Comparison of ENCODE assay signal across 43 cellular contexts in genomic region chr20:21076073-21076472, GRCh38. TPM values are rescaled to one million over a fixed set of nuclear protein-coding genes. Genes with fewer than 3 reads are reported as not detected.
"Had no signal": no experiment of that assay in that cellular context is flagged by ENCODE, and none has a peak within 500 bp of the region (broad histone marks: within the 10 kb centered on the region; RNA-seq: fewer than 3 reads in every experiment).

No MANE protein-coding gene starts in this region.

- H3K27ac Mint-ChIP-seq: activated naive CD4-positive, alpha-beta T cell treated with anti-CD3 and anti-CD28 coated beads for 36 hours; activated naive CD4-positive, alpha-beta T cell treated with anti-CD3 and anti-CD28 coated beads, Interleukin-2, amount 10 ng/mL, durations not matched to agents 7 days and 5 days; activated naive CD4-positive, alpha-beta T cell treated with anti-CD3 and anti-CD28 coated beads, Interleukin-2, amount 50 U/mL, for 24 hours; activated naive CD8-positive, alpha-beta T cell; activated naive CD8-positive, alpha-beta T cell treated with anti-CD3 and anti-CD28 coated beads for 36 hours; activated naive CD8-positive, alpha-beta T cell treated with anti-CD3 and anti-CD28 coated beads, Interleukin-2, amount 10 ng/mL, durations not matched to agents 7 days and 5 days; activated naive CD8-positive, alpha-beta T cell treated with anti-CD3 and anti-CD28 coated beads, Interleukin-2, amount 50 U/mL, for 24 hours; activated T-cell treated with anti-CD3 and anti-CD28 coated beads, Interleukin-2, amount 50 U/mL, for 24 hours; activated T-cell treated with anti-CD3 and anti-CD28 coated beads, Interleukin-2, amount 50 U/mL, for 72 hours; activated T-helper 1 cell treated with anti-CD3 and anti-CD28 coated beads, Interleukin-12 subunit alpha, Interleukin-12 subunit beta, Interleukin-2, Interleukin-4 antibody, amounts not matched to agents 30 ng/mL and 10 ng/mL and 1 ng/mL, durations not matched to agents 14 hours and 24 hours and 36 hours; activated T-helper 17 cell treated with anti-CD3 and anti-CD28 coated beads, Interleukin-2, amount 50 U/mL, for 72 hours; activated T-helper 2 cell treated with anti-CD3 and anti-CD28 coated beads, Interferon-gamma antibody, Interleukin-2, Interleukin-4, amounts not matched to agents 10 μg/mL and 5 μg/mL and 100 μg/mL, durations not matched to agents 14 hours and 24 hours and 36 hours; brain had no signal

- H3K9me3 Mint-ChIP-seq: activated naive CD4-positive, alpha-beta T cell treated with anti-CD3 and anti-CD28 coated beads for 36 hours; activated naive CD4-positive, alpha-beta T cell treated with anti-CD3 and anti-CD28 coated beads, Interleukin-2, amount 10 ng/mL, durations not matched to agents 7 days and 5 days; activated naive CD4-positive, alpha-beta T cell treated with anti-CD3 and anti-CD28 coated beads, Interleukin-2, amount 50 U/mL, for 24 hours; activated naive CD4-positive, alpha-beta T cell treated with anti-CD3 and anti-CD28 coated beads, Interleukin-2, amount 50 U/mL, for 72 hours; activated naive CD8-positive, alpha-beta T cell treated with anti-CD3 and anti-CD28 coated beads for 36 hours; activated naive CD8-positive, alpha-beta T cell treated with anti-CD3 and anti-CD28 coated beads, Interleukin-2, amount 10 ng/mL, durations not matched to agents 7 days and 5 days; activated naive CD8-positive, alpha-beta T cell treated with anti-CD3 and anti-CD28 coated beads, Interleukin-2, amount 50 U/mL, for 24 hours; activated T-cell treated with anti-CD3 and anti-CD28 coated beads, Interleukin-2, amount 50 U/mL, for 24 hours; activated T-cell treated with anti-CD3 and anti-CD28 coated beads, Interleukin-2, amount 50 U/mL, for 4 hours; activated T-cell treated with anti-CD3 and anti-CD28 coated beads, Interleukin-2, amount 50 U/mL, for 72 hours; activated T-helper 1 cell treated with anti-CD3 and anti-CD28 coated beads, Interleukin-12 subunit alpha, Interleukin-12 subunit beta, Interleukin-2, Interleukin-4 antibody, amounts not matched to agents 30 ng/mL and 10 ng/mL and 1 ng/mL, durations not matched to agents 14 hours and 24 hours and 36 hours; activated T-helper 17 cell treated with anti-CD3 and anti-CD28 coated beads, Interleukin-2, amount 50 U/mL, for 72 hours; activated T-helper 2 cell treated with anti-CD3 and anti-CD28 coated beads, Interferon-gamma antibody, Interleukin-2, Interleukin-4, amounts not matched to agents 10 μg/mL and 5 μg/mL and 100 μg/mL, durations not matched to agents 14 hours and 24 hours and 36 hours; brain; central memory CD8-positive, alpha-beta T cell had no signal

- H3K4me1 ChIP-seq: adrenal gland, ascending aorta, body of pancreas, breast epithelium had no signal

- H3K36me3 Mint-ChIP-seq: activated naive CD4-positive, alpha-beta T cell treated with anti-CD3 and anti-CD28 coated beads, Interleukin-2, amount 10 ng/mL, durations not matched to agents 7 days and 5 days; activated naive CD4-positive, alpha-beta T cell treated with anti-CD3 and anti-CD28 coated beads, Interleukin-2, amount 50 U/mL, for 24 hours; activated naive CD4-positive, alpha-beta T cell treated with anti-CD3 and anti-CD28 coated beads, Interleukin-2, amount 50 U/mL, for 72 hours; activated naive CD8-positive, alpha-beta T cell; activated naive CD8-positive, alpha-beta T cell treated with anti-CD3 and anti-CD28 coated beads for 36 hours; activated naive CD8-positive, alpha-beta T cell treated with anti-CD3 and anti-CD28 coated beads, Interleukin-2, amount 10 ng/mL, durations not matched to agents 7 days and 5 days; brain had no signal

- FAIRE-seq: astrocyte, bronchial epithelial cell had no signal

- H3K27ac ChIP-seq: adrenal gland, ascending aorta, body of pancreas, brain microvascular endothelial cell, breast epithelium, cardiac muscle cell had no signal

- H3K36me3 ChIP-seq: adrenal gland, ascending aorta, brain microvascular endothelial cell, breast epithelium, cardiac muscle cell had no signal

- H3K27me3 ChIP-seq: ascending aorta, body of pancreas, brain microvascular endothelial cell, breast epithelium, cardiac muscle cell had no signal

- H3K9me3 ChIP-seq: adrenal gland, ascending aorta, body of pancreas, breast epithelium had no signal

- ATAC-seq: activated naive CD4-positive, alpha-beta T cell treated with anti-CD3 and anti-CD28 coated beads, Interleukin-2, amount 50 U/mL, for 72 hours; activated naive CD8-positive, alpha-beta T cell treated with anti-CD3 and anti-CD28 coated beads, Interleukin-2, amount 50 U/mL, for 24 hours; activated T-cell treated with anti-CD3 and anti-CD28 coated beads, Interleukin-2, amount 50 U/mL, for 4 hours; activated T-cell treated with anti-CD3 and anti-CD28 coated beads, Interleukin-2, amount 50 U/mL, for 72 hours; activated T-helper 17 cell treated with anti-CD3 and anti-CD28 coated beads, Interleukin-2, amount 50 U/mL, for 72 hours; body of pancreas had no signal

- H3K4me1 Mint-ChIP-seq: activated naive CD4-positive, alpha-beta T cell treated with anti-CD3 and anti-CD28 coated beads, Interleukin-2, amount 10 ng/mL, durations not matched to agents 7 days and 5 days; activated naive CD4-positive, alpha-beta T cell treated with anti-CD3 and anti-CD28 coated beads, Interleukin-2, amount 50 U/mL, for 24 hours; activated naive CD8-positive, alpha-beta T cell treated with anti-CD3 and anti-CD28 coated beads for 36 hours; activated naive CD8-positive, alpha-beta T cell treated with anti-CD3 and anti-CD28 coated beads, Interleukin-2, amount 10 ng/mL, durations not matched to agents 7 days and 5 days; activated naive CD8-positive, alpha-beta T cell treated with anti-CD3 and anti-CD28 coated beads, Interleukin-2, amount 50 U/mL, for 24 hours; activated T-helper 17 cell treated with anti-CD3 and anti-CD28 coated beads, Interleukin-2, amount 50 U/mL, for 72 hours; brain; central memory CD8-positive, alpha-beta T cell had no signal

- H3K4me3 Mint-ChIP-seq: activated naive CD4-positive, alpha-beta T cell treated with anti-CD3 and anti-CD28 coated beads for 36 hours; activated naive CD4-positive, alpha-beta T cell treated with anti-CD3 and anti-CD28 coated beads, Interleukin-2, amount 10 ng/mL, durations not matched to agents 7 days and 5 days; activated naive CD4-positive, alpha-beta T cell treated with anti-CD3 and anti-CD28 coated beads, Interleukin-2, amount 50 U/mL, for 24 hours; activated naive CD8-positive, alpha-beta T cell; activated naive CD8-positive, alpha-beta T cell treated with anti-CD3 and anti-CD28 coated beads for 36 hours; activated naive CD8-positive, alpha-beta T cell treated with anti-CD3 and anti-CD28 coated beads, Interleukin-2, amount 10 ng/mL, durations not matched to agents 7 days and 5 days; activated naive CD8-positive, alpha-beta T cell treated with anti-CD3 and anti-CD28 coated beads, Interleukin-2, amount 50 U/mL, for 24 hours; activated T-cell treated with anti-CD3 and anti-CD28 coated beads, Interleukin-2, amount 50 U/mL, for 24 hours; activated T-cell treated with anti-CD3 and anti-CD28 coated beads, Interleukin-2, amount 50 U/mL, for 4 hours; activated T-cell treated with anti-CD3 and anti-CD28 coated beads, Interleukin-2, amount 50 U/mL, for 72 hours; activated T-helper 1 cell treated with anti-CD3 and anti-CD28 coated beads, Interleukin-12 subunit alpha, Interleukin-12 subunit beta, Interleukin-2, Interleukin-4 antibody, amounts not matched to agents 30 ng/mL and 10 ng/mL and 1 ng/mL, durations not matched to agents 14 hours and 24 hours and 36 hours; activated T-helper 17 cell treated with anti-CD3 and anti-CD28 coated beads, Interleukin-2, amount 50 U/mL, for 72 hours; brain; central memory CD8-positive, alpha-beta T cell had no signal

- DNase-seq: activated effector memory CD4-positive, alpha-beta T cell treated with anti-CD3 and anti-CD28 coated beads, Interleukin-2, amount 50 U/mL, for 16 hours; activated effector memory CD4-positive, alpha-beta T cell treated with Interleukin-2 at 50 U/mL for 16 hours; activated gamma-delta T cell; activated gamma-delta T cell treated with Interleukin-2 at 50 U/mL for 16 hours; activated naive CD4-positive, alpha-beta T cell; activated naive CD4-positive, alpha-beta T cell treated with anti-CD3 and anti-CD28 coated beads for 36 hours; activated naive CD4-positive, alpha-beta T cell treated with anti-CD3 and anti-CD28 coated beads, Interleukin-2, amount 10 ng/mL, durations not matched to agents 7 days and 5 days; activated naive CD4-positive, alpha-beta T cell treated with anti-CD3 and anti-CD28 coated beads, Interleukin-2, amount 50 U/mL, for 16 hours; activated naive CD4-positive, alpha-beta T cell treated with Interleukin-2 at 50 U/mL for 16 hours; activated naive CD8-positive, alpha-beta T cell treated with anti-CD3 and anti-CD28 coated beads for 36 hours; activated naive CD8-positive, alpha-beta T cell treated with anti-CD3 and anti-CD28 coated beads, Interleukin-2, amount 10 ng/mL, durations not matched to agents 7 days and 5 days; activated naive CD8-positive, alpha-beta T cell treated with anti-CD3 and anti-CD28 coated beads, Interleukin-2, amount 50 U/mL, for 24 hours; activated T-cell treated with anti-CD3 and anti-CD28 coated beads, Interleukin-2, amount 50 U/mL, for 1 hour; activated T-cell treated with anti-CD3 and anti-CD28 coated beads, Interleukin-2, amount 50 U/mL, for 24 hours; activated T-cell treated with anti-CD3 and anti-CD28 coated beads, Interleukin-2, amount 50 U/mL, for 4 hours; activated T-cell treated with anti-CD3 and anti-CD28 coated beads, Interleukin-2, amount 50 U/mL, for 48 hours; activated T-cell treated with anti-CD3 and anti-CD28 coated beads, Interleukin-2, amount 50 U/mL, for 72 hours; adrenal gland; amniotic stem cell; amygdala; anterior cingulate cortex; aorta; body of pancreas; brain microvascular endothelial cell; caudate nucleus; central memory CD4-positive, alpha-beta T cell; cerebellar nuclear complex had no signal

- H3K4me3 ChIP-seq: adrenal gland, ascending aorta, body of pancreas, breast epithelium, cardiac muscle cell had no signal

RNA-seq across cellular contexts. Expression of gene LINC00237, which starts 30.1 kb away (rescaled TPM):
- total RNA-seq: activated naive CD4-positive, alpha-beta T cell treated with anti-CD3 and anti-CD28 coated beads for 36 hours; activated naive CD4-positive, alpha-beta T cell treated with anti-CD3 and anti-CD28 coated beads, Interleukin-2, amount 50 U/mL, for 72 hours; activated naive CD8-positive, alpha-beta T cell treated with anti-CD3 and anti-CD28 coated beads for 36 hours; activated T-cell treated with anti-CD3 and anti-CD28 coated beads, Interleukin-2, amount 50 U/mL, for 4 hours; activated T-helper 1 cell treated with anti-CD3 and anti-CD28 coated beads, Interleukin-12 subunit alpha, Interleukin-12 subunit beta, Interleukin-2, Interleukin-4 antibody, amounts not matched to agents 30 ng/mL and 10 ng/mL and 1 ng/mL, durations not matched to agents 14 hours and 24 hours and 36 hours; activated T-helper 17 cell treated with anti-CD3 and anti-CD28 coated beads, Interleukin-2, amount 50 U/mL, for 72 hours; activated T-helper 2 cell treated with anti-CD3 and anti-CD28 coated beads, Interferon-gamma antibody, Interleukin-2, Interleukin-4, amounts not matched to agents 10 μg/mL and 5 μg/mL and 100 μg/mL, durations not matched to agents 14 hours and 24 hours and 36 hours; aorta; ascending aorta; astrocyte; body of pancreas; breast epithelium; bronchial epithelial cell; cardiac muscle cell; cardiac septum; chondrocyte had no signal
- polyA plus RNA-seq: adipose tissue, adrenal gland, cardiac muscle cell had no signal
